In genomic region chr22:19761022-19761499, GRCh38 we compare ENCODE assay signal across 14 cellular contexts. TPM values are rescaled to one million over a fixed set of nuclear protein-coding genes. Genes with fewer than 3 reads are reported as not detected.
DNase-seq lines count a peak whose midpoint lies in the region; ATAC-seq and TF ChIP-seq lines count a peak whose summit lies in the region.
"Had no signal": no experiment of that assay in that cellular context is flagged by ENCODE, and none has a peak within 500 bp of the region (broad histone marks: within the 10 kb centered on the region; RNA-seq: fewer than 3 reads in every experiment).

No MANE protein-coding gene starts in this region.

- H3K9me3 ChIP-seq in BLaER1 = no peaks in the 10 kb centered on the region
- no peaks in the 10 kb centered on the region for H3K9me3 ChIP-seq in psoas muscle
- H3K9me3 ChIP-seq: transverse colon had no signal

- ATAC-seq in psoas muscle (peak in 2 of 4 donors; percentile 4 to 5), HG02973 (IDR thresholded peaks at IDR 0.05; ENCODE audit: unreplicated experiment) (no peak)
- ATAC-seq: left ventricle myocardium superior, T-cell had no signal

- peaks cover 24% of the 10 kb centered on the region in 3 donors for H3K27me3 Mint-ChIP-seq in immature natural killer cell (ENCODE audit: low read depth in 3 of 3)

- peaks cover 0 to 7% (median 5%) of the 10 kb centered on the region in 3 donors for H3K36me3 Mint-ChIP-seq in immature natural killer cell
- H3K36me3 Mint-ChIP-seq: activated naive CD4-positive, alpha-beta T cell treated with anti-CD3 and anti-CD28 coated beads, Interleukin-2, amount 10 ng/mL, durations not matched to agents 7 days and 5 days; T-cell had no signal

- no peak overlapping the region for H3K9ac ChIP-seq in BLaER1

- H3K27ac Mint-ChIP-seq in immature natural killer cell = no peak overlapping the region
- H3K27ac Mint-ChIP-seq: activated naive CD4-positive, alpha-beta T cell treated with anti-CD3 and anti-CD28 coated beads, Interleukin-2, amount 10 ng/mL, durations not matched to agents 7 days and 5 days; T-cell had no signal

- H3K36me3 ChIP-seq in BLaER1 = no peaks in the 10 kb centered on the region
- H3K36me3 ChIP-seq in psoas muscle (ENCODE audit: insufficient read depth in 1 of 2, low read depth in 1 of 2) = peaks cover 0 to 22% of the 10 kb centered on the region in 2 donors
- H3K36me3 ChIP-seq: transverse colon had no signal

- no peak overlapping the region for H3K4me3 Mint-ChIP-seq in immature natural killer cell
- H3K4me3 Mint-ChIP-seq: activated naive CD4-positive, alpha-beta T cell treated with anti-CD3 and anti-CD28 coated beads, Interleukin-2, amount 10 ng/mL, durations not matched to agents 7 days and 5 days had no signal

- DNase-seq in HFF-Myc (ENCODE audit: extremely low read depth, low read depth) (no peak), dermis blood vessel endothelial cell (peak; percentile 31), psoas muscle (no peak), DMS153 (lab: John Stamatoyannopoulos, UW) (no peak), NOMO-1 (lab: John Stamatoyannopoulos, UW; ENCODE audit: unreplicated experiment in 2 of 2) (no peak), immature natural killer cell (no peak)
- DNase-seq: activated CD4-positive, alpha-beta T cell treated with anti-CD3 and anti-CD28 coated beads, Interleukin-2, amount 50 U/mL, for 48 hours; activated naive CD4-positive, alpha-beta T cell treated with anti-CD3 and anti-CD28 coated beads, Interleukin-2, amount 10 ng/mL, durations not matched to agents 7 days and 5 days; left ventricle myocardium superior; NCI-H1105 treated with DMSO at 0.1 percent for 48 hours; T-cell; transverse colon had no signal

- no peak for TF ChIP-seq CTCF in HFF-Myc (IDR thresholded peaks at IDR 0.05; ENCODE audit: low read depth, low read length, missing control alignments)
- no peak for TF ChIP-seq CTCF in psoas muscle (IDR thresholded peaks at IDR 0.05)

- intact Hi-C loops in psoas muscle (cut with DNase I) = loop anchor here in 1 of 2 donors (1.0 kb wide), 1 partner anchor 38 kb away; no protein-coding TSS in a partner anchor

- H3K4me1 ChIP-seq in BLaER1 = peaks cover 37% of the 10 kb centered on the region
- peaks cover 11% of the 10 kb centered on the region for H3K4me1 ChIP-seq in psoas muscle

- H4K20me1 ChIP-seq in BLaER1 = peaks cover 92% of the 10 kb centered on the region

- peak overlapping the region; percentile 45 for H3K4me2 ChIP-seq in BLaER1

- H3K27me3 ChIP-seq in BLaER1 (peaks cover 100% of the 10 kb centered on the region), psoas muscle (ENCODE audit: insufficient read depth in 3 of 3, low read length in 2 of 3) (peaks cover 0 to 18% (median 0%) of the 10 kb centered on the region in 3 donors)

- no peak overlapping the region for H3K27ac ChIP-seq in BLaER1
- H3K27ac ChIP-seq in psoas muscle = peak overlapping the region; percentile 87
- H3K27ac ChIP-seq: transverse colon had no signal

- WGBS in psoas muscle, 3 donors = 1 to 7% (median 3%) methylated on average over 9 to 70 of the region's 70 CpGs

- H3K4me1 Mint-ChIP-seq in immature natural killer cell = peaks cover 23 to 24% of the 10 kb centered on the region in 2 donors

- H3K4me3 ChIP-seq in BLaER1 (peak overlapping the region; percentile 52), HFF-Myc (replicated peaks; ENCODE audit: low read depth, low read length) (peak overlapping the region; percentile 44), psoas muscle (peak overlapping the region; percentile 80)

- H3K9me3 Mint-ChIP-seq in immature natural killer cell = peaks cover 0 to 2% (median 0%) of the 10 kb centered on the region in 6 donors
- H3K9me3 Mint-ChIP-seq: activated naive CD4-positive, alpha-beta T cell treated with anti-CD3 and anti-CD28 coated beads, Interleukin-2, amount 10 ng/mL, durations not matched to agents 7 days and 5 days; T-cell had no signal

RNA-seq across cellular contexts. Expression of gene TBX1, which starts 0.5 kb away (rescaled TPM):
- total RNA-seq in dermis blood vessel endothelial cell (69.6 and 73.2 TPM in 2 replicates), psoas muscle (100 to 1,000 TPM in 2 of 4 donors, 10 to 100 TPM in 2; 76.0 to 112 (median 91.8) TPM)
- polyA plus RNA-seq in psoas muscle (10 to 100 TPM; 18.2 to 80.8 (median 63.8) TPM), immature natural killer cell (under 1 TPM in 1 of 3 donors, not detected in 2; 0.12 TPM)

RNA-seq across cellular contexts. Expression of gene GP1BB, which starts 37.7 kb away (rescaled TPM):
- total RNA-seq in dermis blood vessel endothelial cell (5.3 and 5.4 TPM in 2 replicates), psoas muscle (1 to 10 TPM in 1 of 4 donors, not detected in 3; 1.8 TPM)
- polyA plus RNA-seq in psoas muscle (under 1 TPM; 0.14 to 0.63 (median 0.53) TPM), immature natural killer cell (10 to 100 TPM in 1 of 3 donors, under 1 TPM in 2; 0.53 to 10.1 (median 0.95) TPM)
- total RNA-seq: left ventricle myocardium superior had no signal

RNA-seq across cellular contexts. Expression of gene SEPTIN5, which starts 46.8 kb away (rescaled TPM):
- total RNA-seq in dermis blood vessel endothelial cell (25.3 and 29.3 TPM in 2 replicates), psoas muscle (10 to 100 TPM in 1 of 4 donors, 1 to 10 TPM in 3; 6.0 to 10.9 (median 8.3) TPM)
- polyA plus RNA-seq in psoas muscle (1 to 10 TPM; 3.7 to 7.0 (median 4.8) TPM), immature natural killer cell (1 to 10 TPM in 1 of 3 donors, under 1 TPM in 1, not detected in 1; 0.36 to 2.2 TPM)
